In genomic region chr2:152166633-152167032, GRCh38 we compare ENCODE assay signal across 1 cellular context.
A peak's percentile ranks its signal among the peaks of the same experiment; 100 is the strongest.
TF ChIP-seq lines count a peak whose summit lies in the region.

No MANE protein-coding gene starts in this region.

TF ChIP-seq in K562, 482 proteins besides CTCF, POLR2A, EP300 and RAD21 (continued from another document and continues in another):
- no peak for TF ChIP-seq ZNF140 (CRISPR knock-in tag; IDR thresholded peaks at IDR 0.05)
- no peak for TF ChIP-seq ZNF551 (CRISPR knock-in tag; IDR thresholded peaks at IDR 0.05)
- no peak for TF ChIP-seq ZKSCAN3 (CRISPR knock-in tag; IDR thresholded peaks at IDR 0.05)
- TF ChIP-seq GATAD2A (IDR thresholded peaks at IDR 0.05), result no peak
- TF ChIP-seq MCM2 (IDR thresholded peaks at IDR 0.05; ENCODE audit: low read depth), result no peak
- no peak for TF ChIP-seq PHF21A (IDR thresholded peaks at IDR 0.05; ENCODE audit: borderline replicate concordance, low read depth)
- no peak for TF ChIP-seq TOE1 (IDR thresholded peaks at IDR 0.05; ENCODE audit: borderline replicate concordance)
- no peak for TF ChIP-seq TOE1 (CRISPR knock-in tag; IDR thresholded peaks at IDR 0.05; ENCODE audit: borderline replicate concordance, low read depth)
- 0 out of 2 replicates have a peak, but pooled peaks have one; percentile 15 for TF ChIP-seq ESRRA (IDR thresholded peaks at IDR 0.05; ENCODE audit: borderline replicate concordance, low read depth)
- TF ChIP-seq CCAR2 (IDR thresholded peaks at IDR 0.05; ENCODE audit: low read depth, low read length), result no peak
- no peak for TF ChIP-seq NR4A1 (CRISPR knock-in tag; IDR thresholded peaks at IDR 0.05)
- TF ChIP-seq NR4A1 (tag; IDR thresholded peaks at IDR 0.05), result no peak
- no peak for TF ChIP-seq E2F6 (IDR thresholded peaks at IDR 0.05; ENCODE audit: borderline replicate concordance in 1 of 2, extremely low read depth in 1 of 2, insufficient read depth in 1 of 2, insufficient read length in 1 of 2, low read depth in 1 of 2, low read length in 1 of 2, poor library complexity in 1 of 2, severe bottlenecking in 1 of 2)
- no peak for TF ChIP-seq THRA (IDR thresholded peaks at IDR 0.05)
- TF ChIP-seq ETS2 (tag; IDR thresholded peaks at IDR 0.05; ENCODE audit: borderline replicate concordance, poor library complexity, severe bottlenecking), result no peak
- 0 out of 2 replicates have a peak, but pooled peaks have one; percentile 33 for TF ChIP-seq CC2D1A (IDR thresholded peaks at IDR 0.05)
- no peak for TF ChIP-seq HDAC8 (tag; IDR thresholded peaks at IDR 0.05)
- TF ChIP-seq SIRT6 (IDR thresholded peaks at IDR 0.05; ENCODE audit: low read depth, low read length), result no peak
- TF ChIP-seq FOXM1 (IDR thresholded peaks at IDR 0.05; ENCODE audit: low read depth), result peak; percentile 54
- no peak for TF ChIP-seq FOXM1 (CRISPR knock-in tag; IDR thresholded peaks at IDR 0.05; ENCODE audit: low read depth)
- no peak for TF ChIP-seq ZBTB9 (CRISPR knock-in tag; IDR thresholded peaks at IDR 0.05)
- 0 out of 2 replicates have a peak, but pooled peaks have one; percentile 26 for TF ChIP-seq ZNF766 (CRISPR knock-in tag; conservative IDR thresholded peaks at IDR 0.05)
- TF ChIP-seq MEF2D (tag; conservative IDR thresholded peaks at IDR 0.05; ENCODE audit: low read depth), result peak; percentile 97
- no peak for TF ChIP-seq SRSF7 (optimal IDR thresholded peaks at IDR 0.05; ENCODE audit: low read depth, low read length)
- TF ChIP-seq ZNF3 (CRISPR knock-in tag; IDR thresholded peaks at IDR 0.05), result no peak
- TF ChIP-seq HBP1 (CRISPR knock-in tag; IDR thresholded peaks at IDR 0.05), result no peak
- no peak for TF ChIP-seq FOS (IDR thresholded peaks at IDR 0.05; ENCODE audit: extremely low read depth, insufficient read length)
- TF ChIP-seq TBP (optimal IDR thresholded peaks at IDR 0.05; ENCODE audit: low read depth, low read length), result no peak
- no peak for TF ChIP-seq PURB (CRISPR knock-in tag; IDR thresholded peaks at IDR 0.05; ENCODE audit: low read depth)
- no peak for TF ChIP-seq TAF1 (IDR thresholded peaks at IDR 0.05; ENCODE audit: control insufficient read depth, extremely low read depth, insufficient read depth, low read length, severe bottlenecking)
- TF ChIP-seq GATA2 (CRISPR knock-in tag; IDR thresholded peaks at IDR 0.05), result 0 out of 2 replicates have a peak, but pooled peaks have one; percentile 46
- TF ChIP-seq RNF219 (CRISPR knock-in tag; IDR thresholded peaks at IDR 0.05), result no peak
- no peak for TF ChIP-seq FOXO4 (CRISPR knock-in tag; IDR thresholded peaks at IDR 0.05)
- TF ChIP-seq SMARCA4 (IDR thresholded peaks at IDR 0.05), result peak; percentile 90
- no peak for TF ChIP-seq TAF9B (IDR thresholded peaks at IDR 0.05; ENCODE audit: partially characterized antibody)
- TF ChIP-seq ZNF609 (CRISPR knock-in tag; IDR thresholded peaks at IDR 0.05; ENCODE audit: borderline replicate concordance), result no peak
- peak in 1 of 2 experiments; percentile 33; a peak in 2 of 4 replicates for TF ChIP-seq TRIM24 (IDR thresholded peaks at IDR 0.05)
- TF ChIP-seq SOX6 (IDR thresholded peaks at IDR 0.05), result peak; percentile 96
- no peak for TF ChIP-seq ZNF778 (CRISPR knock-in tag; IDR thresholded peaks at IDR 0.05)
- no peak for TF ChIP-seq ELF2 (CRISPR knock-in tag; IDR thresholded peaks at IDR 0.05)
- TF ChIP-seq NR1H2 (CRISPR knock-in tag; IDR thresholded peaks at IDR 0.05), result no peak
- no peak for TF ChIP-seq ARID3B (CRISPR knock-in tag; IDR thresholded peaks at IDR 0.05; ENCODE audit: borderline replicate concordance)
- TF ChIP-seq CEBPZ (IDR thresholded peaks at IDR 0.05; ENCODE audit: borderline replicate concordance, low read depth, low read length), result no peak
- no peak for TF ChIP-seq CREB3 (tag; conservative IDR thresholded peaks at IDR 0.05; ENCODE audit: low read depth)
- no peak for TF ChIP-seq CHD2 (IDR thresholded peaks at IDR 0.05; ENCODE audit: low read depth, low read length)
- no peak for TF ChIP-seq ZBTB17 (CRISPR knock-in tag; IDR thresholded peaks at IDR 0.05)
